Comparison of ENCODE assay signal across 21 cellular contexts in genomic region chr22:42277232-42277753, GRCh38.
"Had no signal": no experiment of that assay in that cellular context is flagged by ENCODE, and none has a peak within 500 bp of the region (broad histone marks: within the 10 kb centered on the region; RNA-seq: fewer than 3 reads in every experiment).

No MANE protein-coding gene starts in this region.

- H3K36me3 ChIP-seq: heart right ventricle, neutrophil, tibial artery, upper lobe of right lung, vagina had no signal

- H3K9me3 ChIP-seq: heart right ventricle, neutrophil, tibial artery, upper lobe of right lung, vagina had no signal

- H3K4me1 ChIP-seq: upper lobe of right lung had no signal

- DNase-seq: cortex of kidney; effector memory CD4-positive, alpha-beta T cell; heart right ventricle; hypothalamus; kidney glomerular epithelial cell; mesendoderm; naive thymus-derived CD4-positive, alpha-beta T cell; nephron progenitor cell; stimulated activated CD4-positive, alpha-beta T cell treated with anti-CD3 and anti-CD28 coated beads, Interleukin-2, amount 100 ng/mL, for 48 hours; stimulated activated naive CD8-positive, alpha-beta T cell treated with anti-CD3 and anti-CD28 coated beads, Interleukin-15, Interleukin-2, amounts not matched to agents 100 U/mL and 50 U/mL, for 24 hours; tibial artery; upper lobe of right lung had no signal

- FAIRE-seq: endometrium, frontal cortex, islet of Langerhans had no signal

- H3K27me3 ChIP-seq: dorsolateral prefrontal cortex, vagina had no signal

- H3K9me3 Mint-ChIP-seq: naive thymus-derived CD4-positive, alpha-beta T cell; nephron progenitor cell had no signal

- H3K27ac Mint-ChIP-seq: nephron progenitor cell had no signal

- H3K4me3 ChIP-seq: dorsolateral prefrontal cortex, heart right ventricle, skin epidermis, tibial artery, upper lobe of right lung, vagina had no signal

- H3K27ac ChIP-seq: heart right ventricle, neutrophil, skin epidermis, tibial artery, upper lobe of right lung, vagina had no signal

- ATAC-seq: esophagus mucosa; heart right ventricle; naive thymus-derived CD4-positive, alpha-beta T cell; sciatic nerve; stimulated activated naive CD8-positive, alpha-beta T cell treated with anti-CD3 and anti-CD28 coated beads, Interleukin-15, Interleukin-2, amounts not matched to agents 100 U/mL and 50 U/mL, for 24 hours; upper lobe of right lung had no signal

- H3K4me3 Mint-ChIP-seq: naive thymus-derived CD4-positive, alpha-beta T cell; nephron progenitor cell had no signal
